ENCODE assay signal across 1 cellular context in genomic region chr3:187997946-187998561, GRCh38.
TF ChIP-seq lines count a peak whose summit lies in the region.

No MANE protein-coding gene starts in this region.

TF ChIP-seq in HepG2, 621 proteins besides CTCF, POLR2A, EP300 and RAD21 (continued from another document and continues in another):
- TF ChIP-seq HOXA9 (CRISPR knock-in tag; IDR thresholded peaks at IDR 0.05; ENCODE audit: borderline replicate concordance) (no peak), ZNF891 (CRISPR knock-in tag; IDR thresholded peaks at IDR 0.05) (no peak), RFX3 (CRISPR knock-in tag; IDR thresholded peaks at IDR 0.05) (no peak), ZFP37 (CRISPR knock-in tag; IDR thresholded peaks at IDR 0.05; ENCODE audit: borderline replicate concordance) (0 out of 2 replicates have a peak, but pooled peaks have one; percentile 28), HNF1A (IDR thresholded peaks at IDR 0.05; ENCODE audit: low read depth) (peak; percentile 76), HNF1A (CRISPR knock-in tag; IDR thresholded peaks at IDR 0.05; ENCODE audit: borderline replicate concordance) (peak; percentile 92), GABPB1 (CRISPR knock-in tag; IDR thresholded peaks at IDR 0.05) (no peak), NFRKB (IDR thresholded peaks at IDR 0.05) (no peak), FOXA1 (IDR thresholded peaks at IDR 0.05) (peak; percentile 66; the same call in 1 of the 2 replicates), FOXA1 (CRISPR knock-in tag; IDR thresholded peaks at IDR 0.05) (peak; percentile 88), ZNF850 (CRISPR knock-in tag; conservative IDR thresholded peaks at IDR 0.05) (no peak), ZNF12 (CRISPR knock-in tag; IDR thresholded peaks at IDR 0.05) (no peak), PBX2 (CRISPR knock-in tag; IDR thresholded peaks at IDR 0.05) (no peak), SP2 (CRISPR knock-in tag; IDR thresholded peaks at IDR 0.05) (no peak), ATM (IDR thresholded peaks at IDR 0.05; ENCODE audit: borderline replicate concordance) (no peak), KDM5B (CRISPR knock-in tag; IDR thresholded peaks at IDR 0.05; ENCODE audit: borderline replicate concordance) (no peak), ZIK1 (CRISPR knock-in tag; IDR thresholded peaks at IDR 0.05; ENCODE audit: borderline replicate concordance, low read depth) (no peak), ELF3 (CRISPR knock-in tag; IDR thresholded peaks at IDR 0.05) (peak; percentile 78), ZNF775 (CRISPR knock-in tag; IDR thresholded peaks at IDR 0.05; ENCODE audit: borderline replicate concordance) (no peak), BHLHE40 (IDR thresholded peaks at IDR 0.05; ENCODE audit: low read length) (peak; percentile 77), ZNF678 (CRISPR knock-in tag; IDR thresholded peaks at IDR 0.05) (no peak), ZNF569 (CRISPR knock-in tag; IDR thresholded peaks at IDR 0.05; ENCODE audit: borderline replicate concordance) (no peak), SNRNP70 (IDR thresholded peaks at IDR 0.05; ENCODE audit: low read depth, low read length) (no peak), ARHGAP35 (CRISPR knock-in tag; IDR thresholded peaks at IDR 0.05; ENCODE audit: borderline replicate concordance) (no peak), CEBPZ (IDR thresholded peaks at IDR 0.05; ENCODE audit: low read length) (no peak), ZNF646 (CRISPR knock-in tag; IDR thresholded peaks at IDR 0.05) (no peak), RERE (CRISPR knock-in tag; IDR thresholded peaks at IDR 0.05; ENCODE audit: low read depth) (peak; percentile 77), SP5 (CRISPR knock-in tag; IDR thresholded peaks at IDR 0.05; ENCODE audit: borderline replicate concordance, low read depth) (peak; percentile 71), STAT6 (CRISPR knock-in tag; IDR thresholded peaks at IDR 0.05; ENCODE audit: borderline replicate concordance) (peak; percentile 70; the same call in 1 of the 2 replicates), ZNF567 (CRISPR knock-in tag; IDR thresholded peaks at IDR 0.05; ENCODE audit: borderline replicate concordance) (no peak), AGO1 (IDR thresholded peaks at IDR 0.05; ENCODE audit: low read depth, low read length, poor library complexity, severe bottlenecking) (no peak), SSRP1 (CRISPR knock-in tag; IDR thresholded peaks at IDR 0.05) (no peak), ZNF235 (CRISPR knock-in tag; IDR thresholded peaks at IDR 0.05; ENCODE audit: borderline replicate concordance) (no peak), ZBTB8A (CRISPR knock-in tag; IDR thresholded peaks at IDR 0.05; ENCODE audit: borderline replicate concordance, low read depth) (no peak)
